ENCODE assay signal across 31 cellular contexts in genomic region chr2:137724879-137725278, GRCh38.
"Had no signal": no experiment of that assay in that cellular context is flagged by ENCODE, and none has a peak within 500 bp of the region (broad histone marks: within the 10 kb centered on the region; RNA-seq: fewer than 3 reads in every experiment).

No MANE protein-coding gene starts in this region.

- H3K36me3 Mint-ChIP-seq: naive thymus-derived CD8-positive, alpha-beta T cell; natural killer cell treated with Interleukin-12 subunit alpha and Interleukin-12 subunit beta and Interleukin-15 and Interleukin-18, amount 100 ng/mL, for 72 hours; neural progenitor cell; stimulated activated memory B cell treated with anti-CD40 and anti-IgM and Interleukin-4, amounts not matched to agents 10 μg/mL and 1 μg/mL and 100 μg/mL, for 72 hours; type B pancreatic cell had no signal

- H3K4me2 ChIP-seq: neural progenitor cell, smooth muscle cell had no signal

- H3K9me3 Mint-ChIP-seq: type B pancreatic cell had no signal

- H3K27me3 ChIP-seq: neural progenitor cell, ovary, spleen, suprapubic skin, testis, tibial artery, transverse colon, upper lobe of right lung, uterus had no signal

- H3K4me1 Mint-ChIP-seq: naive thymus-derived CD8-positive, alpha-beta T cell; nephron progenitor cell; stimulated activated memory B cell treated with anti-CD40 and anti-IgM and Interleukin-4, amounts not matched to agents 10 μg/mL and 1 μg/mL and 100 μg/mL, for 72 hours; stimulated activated naive CD8-positive, alpha-beta T cell treated with anti-CD3 and anti-CD28 coated beads, Interleukin-15, amount 100 ng/mL, for 72 hours had no signal

- H3K9ac ChIP-seq: neural progenitor cell, parathyroid adenoma had no signal

- H3K79me2 ChIP-seq: parathyroid adenoma had no signal

- H3K27ac Mint-ChIP-seq: naive thymus-derived CD8-positive, alpha-beta T cell; natural killer cell treated with Interleukin-12 subunit alpha and Interleukin-12 subunit beta and Interleukin-15 and Interleukin-18, amount 100 ng/mL, for 72 hours; nephron progenitor cell; neural progenitor cell; progenitor cell of endocrine pancreas; stimulated activated memory B cell treated with anti-CD40 and anti-IgM and Interleukin-4, amounts not matched to agents 10 μg/mL and 1 μg/mL and 100 μg/mL, for 72 hours; stimulated activated naive CD8-positive, alpha-beta T cell treated with anti-CD3 and anti-CD28 coated beads, Interleukin-15, amount 100 ng/mL, for 72 hours; type B pancreatic cell had no signal

- H3K36me3 ChIP-seq: ovary, spleen, suprapubic skin, tibial artery, transverse colon, upper lobe of right lung, uterus had no signal

- H3K4me3 Mint-ChIP-seq: naive thymus-derived CD8-positive, alpha-beta T cell; natural killer cell treated with Interleukin-12 subunit alpha and Interleukin-12 subunit beta and Interleukin-15 and Interleukin-18, amount 100 ng/mL, for 72 hours; nephron progenitor cell; neural progenitor cell; stimulated activated memory B cell treated with anti-CD40 and anti-IgM and Interleukin-4, amounts not matched to agents 10 μg/mL and 1 μg/mL and 100 μg/mL, for 72 hours; stimulated activated naive CD8-positive, alpha-beta T cell treated with anti-CD3 and anti-CD28 coated beads, Interleukin-15, amount 100 ng/mL, for 72 hours; type B pancreatic cell had no signal

- H3K27me3 Mint-ChIP-seq: naive thymus-derived CD8-positive, alpha-beta T cell; natural killer cell treated with Interleukin-12 subunit alpha and Interleukin-12 subunit beta and Interleukin-15 and Interleukin-18, amount 100 ng/mL, for 72 hours; progenitor cell of endocrine pancreas; stimulated activated memory B cell treated with anti-CD40 and anti-IgM and Interleukin-4, amounts not matched to agents 10 μg/mL and 1 μg/mL and 100 μg/mL, for 72 hours; stimulated activated naive CD8-positive, alpha-beta T cell treated with anti-CD3 and anti-CD28 coated beads, Interleukin-15, amount 100 ng/mL, for 72 hours had no signal

- DNase-seq: naive thymus-derived CD8-positive, alpha-beta T cell; nephron progenitor cell; occipital lobe; ovary; posterior cingulate gyrus; psoas muscle; right cardiac atrium; spleen; stimulated activated CD4-positive, alpha-beta T cell treated with anti-CD3 and anti-CD28 coated beads, Interleukin-12 subunit alpha, Interleukin-12 subunit beta, amount 100 ng/mL, for 4 hours; stimulated activated CD4-positive, alpha-beta T cell treated with anti-CD3 and anti-CD28 coated beads, Interleukin-1b, Interleukin-23, amount 100 ng/mL, for 48 hours; stimulated activated CD4-positive, alpha-beta T cell treated with anti-CD3 and anti-CD28 coated beads, Interleukin-4, amount 100 ng/mL, for 1 hour; stimulated activated CD4-positive, alpha-beta T cell treated with anti-CD3 and anti-CD28 coated beads, Interleukin-4, amount 100 ng/mL, for 4 hours; stimulated activated CD8-positive, alpha-beta memory T cell treated with anti-CD3 and anti-CD28 coated beads, Interleukin-4, amount 100 ng/mL, for 48 hours; stimulated activated naive CD4-positive, alpha-beta T cell; stimulated activated naive CD8-positive, alpha-beta T cell treated with anti-CD3 and anti-CD28 coated beads, Interleukin-15, amount 100 ng/mL, for 72 hours; stimulated activated naive CD8-positive, alpha-beta T cell treated with anti-CD3 and anti-CD28 coated beads, Interleukin-15, Interleukin-2, amounts not matched to agents 100 U/mL and 50 U/mL, for 24 hours; substantia nigra; testis; tibial artery; transverse colon; upper lobe of right lung; uterus had no signal

- H3K27ac ChIP-seq: neural progenitor cell, ovary, parathyroid adenoma, psoas muscle, skin epidermis, spleen, suprapubic skin, testis, tibial artery, transverse colon, upper lobe of right lung, uterus had no signal

- H3K4me3 ChIP-seq: neural progenitor cell, ovary, psoas muscle, skin epidermis, smooth muscle cell, spleen, suprapubic skin, testis, tibial artery, transverse colon, upper lobe of right lung, uterus had no signal

- H2AFZ ChIP-seq: neural progenitor cell, parathyroid adenoma had no signal

- H3K9me3 ChIP-seq: ovary, suprapubic skin, testis, transverse colon, upper lobe of right lung, uterus had no signal
